In the genomic region with DNA sequence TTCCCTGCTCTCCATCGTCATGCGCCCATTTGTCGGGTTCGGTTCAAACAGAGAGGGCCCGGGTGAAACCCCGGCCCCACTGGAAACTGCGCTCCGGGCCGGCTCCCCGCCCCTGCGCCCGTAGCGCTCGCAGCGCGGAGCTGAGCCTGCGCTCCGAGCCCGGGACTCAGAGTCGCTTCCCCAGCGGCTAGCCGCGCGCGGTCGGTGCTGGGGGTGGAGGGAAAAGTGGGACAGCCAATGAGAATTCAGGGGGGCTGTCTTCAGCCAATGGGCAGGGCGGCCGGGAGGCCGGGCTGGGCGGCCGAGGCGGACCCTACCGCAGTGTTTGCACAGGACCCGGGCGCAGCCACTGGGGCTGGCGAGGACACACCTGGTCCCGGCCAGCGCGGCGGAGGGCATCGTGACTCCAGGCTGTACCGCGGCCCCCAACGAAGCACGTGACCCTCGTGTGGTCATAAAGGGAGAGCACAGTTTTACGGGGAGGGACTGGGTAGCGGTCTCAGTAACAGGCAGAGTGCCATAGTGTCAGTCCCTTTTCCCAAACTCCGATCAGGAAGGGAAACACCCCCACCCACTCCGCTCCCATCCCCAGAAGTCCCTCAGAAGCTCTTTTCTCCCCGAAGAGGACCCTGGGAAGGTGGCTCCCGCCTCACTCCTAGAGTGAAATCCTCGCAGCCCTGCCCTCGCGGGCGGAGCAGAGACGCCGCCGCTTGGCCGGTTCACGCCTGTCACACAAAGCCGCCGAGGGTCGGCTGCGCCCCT, we compare ENCODE assay signal across 8 cellular contexts. TPM values are rescaled to one million over a fixed set of nuclear protein-coding genes. Genes with fewer than 3 reads are reported as not detected.
DNase-seq lines count a peak whose midpoint lies in the region; ATAC-seq lines count a peak whose summit lies in the region.

A gene (minus strand): TSS at position 174 of the 762 bp plus-strand sequence. CDS start 153 bp downstream, at position 21.

- H2BK15ac ChIP-seq in mesendoderm (replicated peaks; ENCODE audit: low read depth): no peak within 1 kb of the TSS

- H3K18ac ChIP-seq in mesendoderm (ENCODE audit: low read length): peak within 1 kb of the TSS; percentile 55

- H3K4me2 ChIP-seq in mesendoderm (ENCODE audit: low read length): peak within 1 kb of the TSS; percentile 94

- no peak within 1 kb of the TSS for H3K4ac ChIP-seq in mesendoderm (ENCODE audit: low read depth, low read length)

- no peaks in the 10 kb centered on the region for H3K36me3 ChIP-seq in effector memory CD4-positive, alpha-beta T cell (ENCODE audit: control insufficient read depth, insufficient read depth, low read length)
- H3K36me3 ChIP-seq in mesendoderm (ENCODE audit: control insufficient read depth, insufficient read depth, low read length): no peaks in the 10 kb centered on the region

- H2BK5ac ChIP-seq in mesendoderm (ENCODE audit: low read length): no peak within 1 kb of the TSS

- no peaks in the 10 kb centered on the region for H3K27me3 ChIP-seq in effector memory CD4-positive, alpha-beta T cell (replicated peaks; ENCODE audit: control insufficient read depth, insufficient read depth, low read length, poor library complexity, severe bottlenecking)
- no peaks in the 10 kb centered on the region for H3K27me3 ChIP-seq in mesendoderm (ENCODE audit: insufficient read depth, low read length, poor library complexity)

- H3K4me3 ChIP-seq in effector memory CD4-positive, alpha-beta T cell (ENCODE audit: insufficient read depth, low read depth, low read length, poor library complexity, severe bottlenecking): peak within 1 kb of the TSS; percentile 88
- H3K4me3 ChIP-seq in mesendoderm (ENCODE audit: low read length): peak within 1 kb of the TSS; percentile 45

- no peaks in the 10 kb centered on the region for H3K9me3 ChIP-seq in effector memory CD4-positive, alpha-beta T cell (ENCODE audit: control insufficient read depth, low read length)

- no peak within 1 kb of the TSS for H4K8ac ChIP-seq in mesendoderm (ENCODE audit: low read depth, low read length)

- no peaks in the 10 kb centered on the region for H3K79me2 ChIP-seq in mesendoderm (ENCODE audit: control insufficient read depth, insufficient read depth, low read length)

- H3K27ac ChIP-seq in effector memory CD4-positive, alpha-beta T cell (ENCODE audit: insufficient read depth, low read length, poor library complexity, severe bottlenecking): peak within 1 kb of the TSS; percentile 56
- peak within 1 kb of the TSS; percentile 75 for H3K27ac ChIP-seq in mesendoderm (ENCODE audit: low read depth, low read length)

- H3K4me1 ChIP-seq in effector memory CD4-positive, alpha-beta T cell (ENCODE audit: control insufficient read depth, insufficient read depth, low read length, poor library complexity, severe bottlenecking): peaks cover 13% of the 10 kb centered on the region
- H3K4me1 ChIP-seq in mesendoderm (ENCODE audit: control insufficient read depth, low read depth, low read length): peaks cover 10% of the 10 kb centered on the region

- H3K56ac ChIP-seq in mesendoderm (ENCODE audit: low read length): peak within 1 kb of the TSS; percentile 87

- H2AK5ac ChIP-seq in mesendoderm (ENCODE audit: low read length): no peak within 1 kb of the TSS

- H3K23ac ChIP-seq in mesendoderm (ENCODE audit: low read length): no peak within 1 kb of the TSS

- peak; percentile 97 for DNase-seq in COLO668 (lab: John Stamatoyannopoulos, UW; ENCODE audit: unreplicated experiment)
- DNase-seq in NCI-H82 treated with DMSO at 0.1 percent for 48 hours (lab: John Stamatoyannopoulos, UW; ENCODE audit: unreplicated experiment): peak; percentile 69
- peak; percentile 63 to 80 (median 68) for DNase-seq in activated CD8-positive, alpha-beta memory T cell treated with anti-CD3 and anti-CD28 coated beads for 48 hours (ENCODE audit: low read depth in 2 of 3, low spot score in 2 of 3)
- DNase-seq in effector memory CD4-positive, alpha-beta T cell: peak; percentile 42 to 57 (median 55)
- DNase-seq in mesendoderm: peak; percentile 92
- peak; percentile 64 for DNase-seq in stimulated activated CD8-positive, alpha-beta memory T cell treated with anti-CD3 and anti-CD28 coated beads, Interleukin-12 subunit alpha, Interleukin-12 subunit beta, amount 100 ng/mL, for 4 hours (ENCODE audit: low read depth)

- no CpG with 5 or more reads among the region's 65 CpGs for WGBS in mesendoderm (ENCODE audit: extremely low coverage, insufficient coverage, low lambda C conversion rate)

- peak; percentile 89 for ATAC-seq in GM19455 (IDR thresholded peaks at IDR 0.05; ENCODE audit: unreplicated experiment)
- peak; percentile 61 for ATAC-seq in HG03575 (IDR thresholded peaks at IDR 0.05; ENCODE audit: extremely low read depth, insufficient number of reproducible peaks, low FRiP score, unreplicated experiment)

- no peak within 1 kb of the TSS for H4K5ac ChIP-seq in mesendoderm (ENCODE audit: low read length)

- peaks cover 2% of the 10 kb centered on the region for H3K79me1 ChIP-seq in mesendoderm (ENCODE audit: low read length)

- no peak within 1 kb of the TSS for H2BK120ac ChIP-seq in mesendoderm (ENCODE audit: low read depth, low read length)

- peak within 1 kb of the TSS; percentile 69 for H3K9ac ChIP-seq in mesendoderm (ENCODE audit: low read length)

RNA-seq across cellular contexts. Expression of the gene that starts here (rescaled TPM):
- 0.70 TPM for polyA plus RNA-seq in mesendoderm (2013, experiment 1 of 2)
- 0.92 TPM for polyA plus RNA-seq in mesendoderm (2013, experiment 2 of 2)

Comparison
In these comparisons a context has a peak if more than half of its experiments do, and no peak if none do; other contexts are left out.
1. Peak in every context shown above with its lines: DNase-seq, ATAC-seq, H3K4me3 ChIP-seq and H3K27ac ChIP-seq.